Comparison of ENCODE assay signal across 24 cellular contexts in the genomic region with DNA sequence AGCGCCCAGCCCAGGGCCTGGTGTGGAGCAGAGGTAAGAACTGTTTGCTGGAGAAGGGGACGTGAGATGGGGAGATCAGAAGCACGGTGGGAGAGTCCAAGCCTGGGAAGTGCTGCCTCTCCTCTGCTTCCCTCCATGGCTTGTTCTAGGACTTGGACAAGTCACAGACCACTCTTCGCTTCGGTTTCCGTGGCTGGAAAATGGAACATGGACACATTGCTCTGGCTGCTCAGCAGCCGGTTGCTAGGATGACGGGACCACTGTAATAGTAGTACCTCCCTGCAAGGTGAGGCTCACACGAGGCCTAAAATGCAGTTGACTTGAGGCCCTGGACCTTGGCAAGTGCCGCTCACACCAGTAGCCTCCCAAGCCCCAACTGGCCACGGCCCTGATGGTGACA.
"Had no signal": no experiment of that assay in that cellular context is flagged by ENCODE, and none has a peak within 500 bp of the region (broad histone marks: within the 10 kb centered on the region; RNA-seq: fewer than 3 reads in every experiment).

No MANE protein-coding gene starts in this region.

- H3K27ac Mint-ChIP-seq: activated B cell treated with CpG ODN at 0.5 μM for 24 hours; activated CD4-positive, alpha-beta memory T cell treated with anti-CD3 and anti-CD28 coated beads for 36 hours; activated CD8-positive, alpha-beta T cell treated with anti-CD3 and anti-CD28 coated beads, Interleukin-2, amount 10 ng/mL, durations not matched to agents 7 days and 5 days; activated naive CD4-positive, alpha-beta T cell treated with anti-CD3 and anti-CD28 coated beads, Interleukin-2, amount 10 ng/mL, durations not matched to agents 7 days and 5 days; activated naive CD4-positive, alpha-beta T cell treated with anti-CD3 and anti-CD28 coated beads, Interleukin-2, amount 50 U/mL, for 72 hours; activated naive CD8-positive, alpha-beta T cell treated with anti-CD3 and anti-CD28 coated beads, Interleukin-2, amount 10 ng/mL, durations not matched to agents 7 days and 5 days; activated T-helper 2 cell treated with anti-CD3 and anti-CD28 coated beads, Interferon-gamma antibody, Interleukin-2, Interleukin-4, amounts not matched to agents 10 μg/mL and 5 μg/mL and 100 μg/mL, durations not matched to agents 14 hours and 24 hours and 36 hours; brain; T-helper 17 cell; T-helper 2 cell treated with Interferon-gamma antibody and Interleukin-4, amounts not matched to agents 5 μg/mL and 100 μg/mL, for 36 hours had no signal

- H3K36me3 Mint-ChIP-seq: activated CD4-positive, alpha-beta memory T cell treated with anti-CD3 and anti-CD28 coated beads for 36 hours; activated naive CD4-positive, alpha-beta T cell treated with anti-CD3 and anti-CD28 coated beads, Interleukin-2, amount 10 ng/mL, durations not matched to agents 7 days and 5 days; brain had no signal

- DNase-seq: activated B cell treated with CpG ODN at 0.5 μM for 24 hours; activated CD4-positive, alpha-beta memory T cell treated with anti-CD3 and anti-CD28 coated beads for 36 hours; activated CD4-positive, alpha-beta T cell treated with anti-CD3 and anti-CD28 coated beads for 48 hours; activated CD4-positive, alpha-beta T cell treated with anti-CD3 and anti-CD28 coated beads, Interleukin-2, amount 50 U/mL, for 1 hour; activated CD8-positive, alpha-beta T cell treated with anti-CD3 and anti-CD28 coated beads, Interleukin-2, amount 10 ng/mL, durations not matched to agents 7 days and 5 days; activated gamma-delta T cell; activated naive CD4-positive, alpha-beta T cell; activated naive CD4-positive, alpha-beta T cell treated with anti-CD3 and anti-CD28 coated beads, Interleukin-2, amount 10 ng/mL, durations not matched to agents 7 days and 5 days; activated naive CD8-positive, alpha-beta T cell treated with anti-CD3 and anti-CD28 coated beads, Interleukin-2, amount 10 ng/mL, durations not matched to agents 7 days and 5 days; activated T-cell treated with anti-CD3 and anti-CD28 coated beads, Interleukin-2, amount 50 U/mL, for 4 hours; central memory CD4-positive, alpha-beta T cell; cerebellar nuclear complex; colonic mucosa; effector CD8-positive, alpha-beta T cell; foreskin fibroblast; T-helper 1 cell; T-helper 17 cell; T1000; WERI-Rb-1 had no signal

- H3K4me1 Mint-ChIP-seq: activated B cell treated with CpG ODN at 0.5 μM for 24 hours; activated naive CD4-positive, alpha-beta T cell treated with anti-CD3 and anti-CD28 coated beads, Interleukin-2, amount 10 ng/mL, durations not matched to agents 7 days and 5 days; activated naive CD8-positive, alpha-beta T cell treated with anti-CD3 and anti-CD28 coated beads, Interleukin-2, amount 10 ng/mL, durations not matched to agents 7 days and 5 days had no signal

- H3K27me3 Mint-ChIP-seq: activated CD4-positive, alpha-beta memory T cell treated with anti-CD3 and anti-CD28 coated beads for 36 hours; activated naive CD8-positive, alpha-beta T cell treated with anti-CD3 and anti-CD28 coated beads, Interleukin-2, amount 10 ng/mL, durations not matched to agents 7 days and 5 days had no signal

- H3K4me3 Mint-ChIP-seq: activated B cell treated with CpG ODN at 0.5 μM for 24 hours; activated CD4-positive, alpha-beta memory T cell treated with anti-CD3 and anti-CD28 coated beads for 36 hours; activated CD8-positive, alpha-beta T cell treated with anti-CD3 and anti-CD28 coated beads, Interleukin-2, amount 10 ng/mL, durations not matched to agents 7 days and 5 days; activated naive CD4-positive, alpha-beta T cell treated with anti-CD3 and anti-CD28 coated beads, Interleukin-2, amount 10 ng/mL, durations not matched to agents 7 days and 5 days; activated naive CD8-positive, alpha-beta T cell treated with anti-CD3 and anti-CD28 coated beads, Interleukin-2, amount 10 ng/mL, durations not matched to agents 7 days and 5 days; activated T-cell treated with anti-CD3 and anti-CD28 coated beads, Interleukin-2, amount 50 U/mL, for 4 hours; brain; T-helper 17 cell; T-helper 2 cell treated with Interferon-gamma antibody and Interleukin-4, amounts not matched to agents 5 μg/mL and 100 μg/mL, for 36 hours had no signal

- ATAC-seq: activated CD4-positive, CD25-positive, alpha-beta regulatory T cell treated with anti-CD3 and anti-CD28 coated beads, Interleukin-2, amount 50 U/mL, for 24 hours; activated CD8-positive, alpha-beta T cell treated with anti-CD3 and anti-CD28 coated beads, Interleukin-2, amount 10 ng/mL, durations not matched to agents 7 days and 5 days; activated naive CD4-positive, alpha-beta T cell treated with anti-CD3 and anti-CD28 coated beads, Interleukin-2, amount 50 U/mL, for 72 hours; activated T-cell treated with anti-CD3 and anti-CD28 coated beads, Interleukin-2, amount 50 U/mL, for 4 hours; T-helper 17 cell had no signal

- H3K9me3 Mint-ChIP-seq: activated naive CD4-positive, alpha-beta T cell treated with anti-CD3 and anti-CD28 coated beads, Interleukin-2, amount 10 ng/mL, durations not matched to agents 7 days and 5 days; activated T-cell treated with anti-CD3 and anti-CD28 coated beads, Interleukin-2, amount 50 U/mL, for 4 hours; brain; T-helper 2 cell treated with Interferon-gamma antibody and Interleukin-4, amounts not matched to agents 5 μg/mL and 100 μg/mL, for 36 hours had no signal
